24 cellular contexts compared by ENCODE assay signal in genomic region chr9:133516961-133517350, GRCh38. TPM values are rescaled to one million over a fixed set of nuclear protein-coding genes. Genes with fewer than 3 reads are reported as not detected.
DNase-seq lines count a peak whose midpoint lies in the region; ATAC-seq and TF ChIP-seq lines count a peak whose summit lies in the region.
"Had no signal": no experiment of that assay in that cellular context is flagged by ENCODE, and none has a peak within 500 bp of the region (broad histone marks: within the 10 kb centered on the region; RNA-seq: fewer than 3 reads in every experiment).

No MANE protein-coding gene starts in this region.

- H3K9me3 ChIP-seq in left ventricle myocardium inferior (replicated peaks) (no peaks in the 10 kb centered on the region), WERI-Rb-1 (ENCODE audit: severe bottlenecking) (no peaks in the 10 kb centered on the region), right cardiac atrium (ENCODE audit: control insufficient read depth, low read length) (no peaks in the 10 kb centered on the region), osteoblast (ENCODE audit: low read depth, low read length) (no peaks in the 10 kb centered on the region), breast epithelium (no peaks in the 10 kb centered on the region)
- H3K9me3 ChIP-seq: BE2C; BLaER1 treated with 17β-estradiol and CSF1 and Interleukin-3, amounts not matched to agents 10 nM and 100 nM had no signal

- DNase-seq in Right ventricle myocardium inferior (ENCODE audit: missing footprints): peak; percentile 3
- no peak for DNase-seq in left ventricle myocardium inferior
- DNase-seq in WERI-Rb-1: no peak
- DNase-seq in right cardiac atrium: peak in 2 of 3 donors; percentile 34 to 48
- DNase-seq in osteoblast (ENCODE audit: insufficient read length, low spot score, missing footprints): peak; percentile 37
- DNase-seq in breast epithelium (ENCODE audit: low spot score in 2 of 2): no peak
- DNase-seq in natural killer cell: no peak
- DNase-seq: ACHN; AML-193; BE2C; CD4-positive, alpha-beta T cell; CD8-positive, alpha-beta memory T cell; DMS 273 treated with DMSO at 0.1 percent for 48 hours; DMS79; EL; GDM1; GM23248; H7; HCEC 1CT had no signal

- 94% methylated on average over 9 of the region's 9 CpGs for WGBS in right cardiac atrium

- intact Hi-C loops in Right ventricle myocardium inferior (cut with DNase I) (no loop called here), left ventricle myocardium inferior (cut with micrococcal nuclease) (no loop called here), right cardiac atrium (cut with DNase I) (no loop called here), breast epithelium (cut with DNase I; ENCODE audit: low total_unique reads) (no loop called here), natural killer cell (cut with micrococcal nuclease) (no loop called here)

- H3K27me3 Mint-ChIP-seq in natural killer cell (ENCODE audit: low read depth in 2 of 2): no peaks in the 10 kb centered on the region
- H3K27me3 Mint-ChIP-seq: CD4-positive, alpha-beta T cell had no signal

- ATAC-seq in Right ventricle myocardium inferior (no peak), right cardiac atrium (no peak), natural killer cell (no peak)
- ATAC-seq: GM12878 had no signal

- H3K79me2 ChIP-seq in osteoblast (ENCODE audit: insufficient read depth, low read length): no peaks in the 10 kb centered on the region

- H3K27ac ChIP-seq in left ventricle myocardium inferior (replicated peaks) (no peak overlapping the region), WERI-Rb-1 (peak overlapping the region; percentile 26; the same call in 1 of the 2 replicates), right cardiac atrium (ENCODE audit: low read length) (no peak overlapping the region), osteoblast (ENCODE audit: low read depth, low read length) (no peak overlapping the region), breast epithelium (no peak overlapping the region)
- H3K27ac ChIP-seq: 22Rv1; BLaER1 treated with 17β-estradiol and CSF1 and Interleukin-3, amounts not matched to agents 10 nM and 100 nM; GM23248 had no signal

- no peaks in the 10 kb centered on the region for H3K36me3 ChIP-seq in left ventricle myocardium inferior
- H3K36me3 ChIP-seq in WERI-Rb-1: no peaks in the 10 kb centered on the region
- H3K36me3 ChIP-seq in osteoblast (ENCODE audit: insufficient read depth, low read length): no peaks in the 10 kb centered on the region
- no peaks in the 10 kb centered on the region for H3K36me3 ChIP-seq in breast epithelium
- H3K36me3 ChIP-seq: BE2C; BLaER1 treated with 17β-estradiol and CSF1 and Interleukin-3, amounts not matched to agents 10 nM and 100 nM had no signal

- H3K27ac Mint-ChIP-seq in natural killer cell: no peak overlapping the region
- H3K27ac Mint-ChIP-seq: CD14-positive monocyte; CD4-positive, alpha-beta T cell; CD8-positive, alpha-beta memory T cell had no signal

- no peak overlapping the region for H3K4me3 Mint-ChIP-seq in natural killer cell
- H3K4me3 Mint-ChIP-seq: CD14-positive monocyte; CD4-positive, alpha-beta T cell; CD8-positive, alpha-beta memory T cell had no signal

- H3K4me1 ChIP-seq in left ventricle myocardium inferior (peaks cover 18% of the 10 kb centered on the region), right cardiac atrium (ENCODE audit: control insufficient read depth, insufficient read depth, low read length) (peaks cover 8% of the 10 kb centered on the region), osteoblast (ENCODE audit: insufficient read depth, low read length) (no peaks in the 10 kb centered on the region), breast epithelium (no peaks in the 10 kb centered on the region)

- H3K27me3 ChIP-seq in left ventricle myocardium inferior (ENCODE audit: low read depth) (peaks cover 12% of the 10 kb centered on the region), WERI-Rb-1 (ENCODE audit: insufficient read depth, low read depth, severe bottlenecking) (no peaks in the 10 kb centered on the region), right cardiac atrium (ENCODE audit: control insufficient read depth, insufficient read depth) (no peaks in the 10 kb centered on the region), osteoblast (ENCODE audit: insufficient read depth, low read length) (peaks cover 15% of the 10 kb centered on the region), breast epithelium (peaks cover 0 to 7% of the 10 kb centered on the region in 2 donors)
- H3K27me3 ChIP-seq: BE2C; BLaER1 treated with 17β-estradiol and CSF1 and Interleukin-3, amounts not matched to agents 10 nM and 100 nM had no signal

- H4K20me1 ChIP-seq in osteoblast (ENCODE audit: insufficient read depth, low read length): no peaks in the 10 kb centered on the region

- H3K4me1 Mint-ChIP-seq in natural killer cell: no peaks in the 10 kb centered on the region
- H3K4me1 Mint-ChIP-seq: CD14-positive monocyte; CD8-positive, alpha-beta memory T cell had no signal

- TF ChIP-seq CTCF in left ventricle myocardium inferior (IDR thresholded peaks at IDR 0.05; ENCODE audit: borderline replicate concordance) (no peak), WERI-Rb-1 (IDR thresholded peaks at IDR 0.05; ENCODE audit: low read depth, low read length) (no peak), osteoblast (IDR thresholded peaks at IDR 0.05; ENCODE audit: extremely low read depth, low read depth, low read length) (no peak), breast epithelium (IDR thresholded peaks at IDR 0.05) (no peak), natural killer cell (IDR thresholded peaks at IDR 0.05) (no peak)

- no peak for TF ChIP-seq POLR2A in breast epithelium (IDR thresholded peaks at IDR 0.05)

- H3K4me2 ChIP-seq in osteoblast (ENCODE audit: insufficient read depth, low read length): no peak overlapping the region
- H3K4me2 ChIP-seq: BLaER1 treated with 17β-estradiol and CSF1 and Interleukin-3, amounts not matched to agents 10 nM and 100 nM had no signal

- H3K9me3 Mint-ChIP-seq in natural killer cell: no peaks in the 10 kb centered on the region
- H3K9me3 Mint-ChIP-seq: CD14-positive monocyte; CD4-positive, alpha-beta T cell; CD8-positive, alpha-beta memory T cell had no signal

- H2AFZ ChIP-seq in osteoblast (ENCODE audit: low read length): no peak overlapping the region
- H2AFZ ChIP-seq: GM23248 had no signal

- H3K4me3 ChIP-seq in left ventricle myocardium inferior (no peak overlapping the region), WERI-Rb-1 (ENCODE audit: low read depth, low read length) (no peak overlapping the region), right cardiac atrium (ENCODE audit: low read length) (no peak overlapping the region), osteoblast (ENCODE audit: insufficient read depth, low read length) (no peak overlapping the region), breast epithelium (no peak overlapping the region)
- H3K4me3 ChIP-seq: BLaER1 treated with 17β-estradiol and CSF1 and Interleukin-3, amounts not matched to agents 10 nM and 100 nM; GM12878; GM23248 had no signal

- no peaks in the 10 kb centered on the region for H3K36me3 Mint-ChIP-seq in natural killer cell
- H3K36me3 Mint-ChIP-seq: CD14-positive monocyte; CD8-positive, alpha-beta memory T cell had no signal

RNA-seq across cellular contexts. Expression of gene MYMK, which starts 7.8 kb away (rescaled TPM):
- not detected for total RNA-seq in Right ventricle myocardium inferior
- not detected for total RNA-seq in left ventricle myocardium inferior
- total RNA-seq in right cardiac atrium: not detected
- not detected for polyA plus RNA-seq in right cardiac atrium
- not detected in 2 replicates for total RNA-seq in osteoblast
- not detected for total RNA-seq in breast epithelium
- total RNA-seq in natural killer cell: not detected
- total RNA-seq: CD4-positive, alpha-beta T cell; CD8-positive, alpha-beta memory T cell; GM12878; GM23248; H1; H7 had no signal
- polyA plus RNA-seq: CD14-positive monocyte; CD8-positive, alpha-beta memory T cell; GM12878; GM23248; H1 had no signal

RNA-seq across cellular contexts. Expression of gene ADAMTSL2, which starts 17.5 kb away (rescaled TPM):
- 9.5 TPM for total RNA-seq in Right ventricle myocardium inferior
- total RNA-seq in left ventricle myocardium inferior: 6.0 TPM
- total RNA-seq in right cardiac atrium: 10 to 100 TPM; 30.3 to 90.2 (median 47.1) TPM
- polyA plus RNA-seq in right cardiac atrium: 37.3 TPM
- under 0.01 and 0.29 TPM in 2 replicates for total RNA-seq in osteoblast
- total RNA-seq in breast epithelium: under 1 TPM; 0.33 to 0.80 (median 0.44) TPM
- not detected for total RNA-seq in natural killer cell
- total RNA-seq: CD8-positive, alpha-beta memory T cell; GM12878 had no signal
- polyA plus RNA-seq: CD14-positive monocyte; CD8-positive, alpha-beta memory T cell; GM23248 had no signal

RNA-seq across cellular contexts. Expression of gene SLC2A6, which starts 38.1 kb away (rescaled TPM):
- 2.7 TPM for total RNA-seq in Right ventricle myocardium inferior
- total RNA-seq in left ventricle myocardium inferior: 2.0 TPM
- 1 to 10 TPM; 1.7 to 4.0 (median 3.6) TPM for total RNA-seq in right cardiac atrium
- polyA plus RNA-seq in right cardiac atrium: 3.7 TPM
- total RNA-seq in osteoblast: 25.3 TPM in 2 replicates
- 1 to 10 TPM; 1.8 to 2.0 (median 1.8) TPM for total RNA-seq in breast epithelium
- total RNA-seq in natural killer cell: 10 to 100 TPM in 2 of 3 donors, 1 to 10 TPM in 1; 5.0 to 20.1 (median 18.5) TPM

RNA-seq across cellular contexts. Expression of gene CACFD1, which starts 57.2 kb away (rescaled TPM):
- 13.9 TPM for total RNA-seq in Right ventricle myocardium inferior
- total RNA-seq in left ventricle myocardium inferior: 11.5 TPM
- 10 to 100 TPM; 10.8 to 13.9 (median 13.8) TPM for total RNA-seq in right cardiac atrium
- 12.8 TPM for polyA plus RNA-seq in right cardiac atrium
- total RNA-seq in osteoblast: 8.0 and 9.0 TPM in 2 replicates
- 10 to 100 TPM in 2 of 3 donors, 1 to 10 TPM in 1; 5.0 to 19.5 (median 13.4) TPM for total RNA-seq in breast epithelium
- total RNA-seq in natural killer cell: 1 to 10 TPM; 4.5 to 8.3 (median 5.4) TPM

Comparison
In these comparisons a context has a peak if more than half of its experiments do, and no peak if none do; other contexts are left out.
1. DNase-seq: peak in Right ventricle myocardium inferior (single experiment), right cardiac atrium (2 of 3) and osteoblast (single experiment); none in left ventricle myocardium inferior (single experiment), WERI-Rb-1 (single experiment), breast epithelium (0 of 2) and natural killer cell (single experiment).